Comparison of ENCODE assay signal across 21 cellular contexts in the genomic region with DNA sequence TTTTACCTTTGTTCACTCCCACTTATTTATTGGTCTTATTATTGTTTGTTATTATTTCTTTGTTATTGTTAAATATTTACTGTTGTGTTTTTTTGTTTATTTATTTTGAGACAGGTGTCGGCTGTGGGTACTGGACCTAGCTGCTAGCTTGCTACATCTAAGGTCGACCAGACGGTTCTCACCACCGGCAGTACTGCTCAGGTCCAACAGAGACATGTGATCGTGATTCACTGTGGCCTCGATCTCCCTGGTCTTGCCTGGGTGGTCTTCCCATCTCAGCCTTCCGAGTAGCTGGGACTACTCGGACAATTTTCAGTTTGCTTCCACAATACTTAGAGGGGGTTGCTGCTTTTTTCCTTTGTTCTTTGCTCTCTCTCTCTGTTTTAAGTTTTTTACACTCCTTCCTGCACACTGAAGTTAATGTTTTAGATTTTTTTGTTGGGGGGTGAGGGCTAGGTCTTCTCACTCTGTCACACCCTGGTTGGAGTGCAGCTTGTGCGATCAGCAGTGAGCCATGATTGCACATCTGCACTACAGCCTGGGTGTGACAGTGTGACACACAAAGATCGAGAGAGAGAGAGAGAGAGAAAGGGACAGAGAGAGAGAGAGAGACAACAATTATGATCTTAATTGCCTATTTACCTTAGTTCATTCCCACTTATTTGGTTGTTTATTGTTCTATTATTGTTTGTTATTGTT.
DNase-seq lines count a peak whose midpoint lies in the region; ATAC-seq and TF ChIP-seq lines count a peak whose summit lies in the region.
"Had no signal": no experiment of that assay in that cellular context is flagged by ENCODE, and none has a peak within 500 bp of the region (broad histone marks: within the 10 kb centered on the region; RNA-seq: fewer than 3 reads in every experiment).

No MANE protein-coding gene starts in this region.

- H3K27me3 ChIP-seq in CD8-positive, alpha-beta T cell (ENCODE audit: insufficient read depth, low read length) = no peaks in the 10 kb centered on the region
- H3K27me3 ChIP-seq in mononuclear cell (ENCODE audit: insufficient read depth, low read length) (no peaks in the 10 kb centered on the region), ascending aorta (no peaks in the 10 kb centered on the region)
- H3K27me3 ChIP-seq: breast epithelium, transverse colon had no signal

- no peaks in the 10 kb centered on the region for H4K20me1 ChIP-seq in OCI-LY7 (ENCODE audit: insufficient read depth, low read length)

- peaks cover 3% of the 10 kb centered on the region for H3K4me1 Mint-ChIP-seq in CD8-positive, alpha-beta T cell (ENCODE audit: low read depth)
- H3K4me1 Mint-ChIP-seq: GM23338 had no signal

- POLR2A ChIA-PET in CD8-positive, alpha-beta T cell (lab: Charles Lee) = no interaction called here
- POLR2A ChIA-PET in OCI-LY7 (lab: Charles Lee) = interaction anchor here (0.7 kb wide), 1 partner anchor 11 kb away, joined by 3 read pairs; no protein-coding TSS in a partner anchor

- peaks cover 65% of the 10 kb centered on the region for H3K36me3 Mint-ChIP-seq in CD8-positive, alpha-beta T cell

- TF ChIP-seq CTCF in CD8-positive, alpha-beta T cell (IDR thresholded peaks at IDR 0.05) = no peak
- TF ChIP-seq CTCF in OCI-LY7 (conservative IDR thresholded peaks at IDR 0.05; ENCODE audit: low read length) = no peak
- no peak for TF ChIP-seq CTCF in ascending aorta (IDR thresholded peaks at IDR 0.05)

- H3K79me2 ChIP-seq in OCI-LY7 (ENCODE audit: insufficient read depth, low read depth, low read length) = peaks cover 42% of the 10 kb centered on the region

- no peak overlapping the region for H3K4me3 Mint-ChIP-seq in CD8-positive, alpha-beta T cell
- H3K4me3 Mint-ChIP-seq: activated CD4-positive, alpha-beta T cell treated with anti-CD3 and anti-CD28 coated beads, Interleukin-2, amount 10 ng/mL, durations not matched to agents 24 days and 14 days; GM23338 had no signal

- no peak for DNase-seq in CD8-positive, alpha-beta T cell
- DNase-seq in Kasumi-1 (lab: John Stamatoyannopoulos, UW) = peak; percentile 40 to 49
- DNase-seq in OCI-LY7 (ENCODE audit: low spot score) = no peak
- no peak for DNase-seq in ascending aorta (ENCODE audit: low spot score in 2 of 2)
- DNase-seq in NCI-H2171 treated with DMSO at 0.1 percent for 48 hours (lab: John Stamatoyannopoulos, UW) = no peak
- DNase-seq: activated CD4-positive, alpha-beta T cell treated with anti-CD3 and anti-CD28 coated beads, Interleukin-2, amount 10 ng/mL, durations not matched to agents 24 days and 14 days; cortex of kidney; kidney; mammary epithelial cell; NCI-H1436; NCI-H510A; NK-92 treated with Interleukin-12 subunit alpha and Interleukin-12 subunit beta, amount 100 ng/mL, for 24 hours; stimulated activated CD4-positive, alpha-beta T cell treated with anti-CD3 and anti-CD28 coated beads, Interleukin-2, amount 100 ng/mL, for 24 hours; stimulated activated naive CD4-positive, alpha-beta T cell; T-helper 1 cell; transverse colon had no signal

- CTCF ChIA-PET in CD8-positive, alpha-beta T cell (lab: Charles Lee) = no interaction called here
- CTCF ChIA-PET in OCI-LY7 (lab: Charles Lee; ENCODE audit: unreplicated experiment) = no interaction called here

- no peaks in the 10 kb centered on the region for H3K27me3 Mint-ChIP-seq in CD8-positive, alpha-beta T cell (ENCODE audit: low read depth)
- H3K27me3 Mint-ChIP-seq: activated CD4-positive, alpha-beta T cell treated with anti-CD3 and anti-CD28 coated beads, Interleukin-2, amount 10 ng/mL, durations not matched to agents 24 days and 14 days had no signal

- no peak overlapping the region for H3K27ac ChIP-seq in CD8-positive, alpha-beta T cell (ENCODE audit: low read depth, low read length)
- peak overlapping the region; percentile 40 for H3K27ac ChIP-seq in OCI-LY7 (ENCODE audit: low read depth, low read length, poor library complexity, severe bottlenecking)
- H3K27ac ChIP-seq in ascending aorta = no peak overlapping the region
- H3K27ac ChIP-seq: breast epithelium, transverse colon had no signal

- intact Hi-C loops in CD8-positive, alpha-beta T cell (cut with DNase I, micrococcal nuclease) = no loop called here
- intact Hi-C loops in OCI-LY7 (cut with micrococcal nuclease; ENCODE audit: unreplicated experiment) = no loop called here
- intact Hi-C loops in ascending aorta (cut with DNase I) = no loop called here

- no peaks in the 10 kb centered on the region for H3K9me2 ChIP-seq in OCI-LY7 (ENCODE audit: insufficient read depth, low read length)

- H2AFZ ChIP-seq in OCI-LY7 (ENCODE audit: low read length) = no peak overlapping the region
- H2AFZ ChIP-seq: GM23338 had no signal

- H3K4me2 ChIP-seq in OCI-LY7 (ENCODE audit: low read length) = peak overlapping the region; percentile 54
- H3K4me2 ChIP-seq: GM23338 had no signal

- no peaks in the 10 kb centered on the region for H3K36me3 ChIP-seq in CD8-positive, alpha-beta T cell (ENCODE audit: insufficient read depth, low read length)
- H3K36me3 ChIP-seq in OCI-LY7 (ENCODE audit: insufficient read depth, low read length) (peaks cover 31% of the 10 kb centered on the region), ascending aorta (peaks cover 14 to 31% of the 10 kb centered on the region in 2 donors)
- H3K36me3 ChIP-seq: breast epithelium had no signal

- H3K27ac Mint-ChIP-seq in CD8-positive, alpha-beta T cell = peak overlapping the region; percentile 29
- H3K27ac Mint-ChIP-seq: activated CD4-positive, alpha-beta T cell treated with anti-CD3 and anti-CD28 coated beads, Interleukin-2, amount 10 ng/mL, durations not matched to agents 24 days and 14 days; GM23338 had no signal

- no peak for ATAC-seq in CD8-positive, alpha-beta T cell
- no peak for ATAC-seq in HG03139 (IDR thresholded peaks at IDR 0.05; ENCODE audit: unreplicated experiment)
- no peak for ATAC-seq in GM18873 (IDR thresholded peaks at IDR 0.05; ENCODE audit: low FRiP score, unreplicated experiment)
- ATAC-seq: GM23338 had no signal

- no peak overlapping the region for H3K4me3 ChIP-seq in CD8-positive, alpha-beta T cell (ENCODE audit: low read depth, low read length)
- H3K4me3 ChIP-seq in OCI-LY7 (ENCODE audit: low read depth, low read length, poor library complexity, severe bottlenecking) (peak overlapping the region; percentile 18), mononuclear cell (ENCODE audit: low read length) (peak overlapping the region; percentile 22), ascending aorta (no peak overlapping the region)
- H3K4me3 ChIP-seq: breast epithelium, GM23338, transverse colon had no signal

- no peaks in the 10 kb centered on the region for H3K9me3 ChIP-seq in CD8-positive, alpha-beta T cell (ENCODE audit: low read length)
- peaks cover 9% of the 10 kb centered on the region; the same call in 1 of the 2 replicates for H3K9me3 ChIP-seq in OCI-LY7 (ENCODE audit: low read length)
- H3K9me3 ChIP-seq in mononuclear cell (ENCODE audit: low read depth, low read length) = no peaks in the 10 kb centered on the region
- H3K9me3 ChIP-seq in ascending aorta = peaks cover 10 to 89% of the 10 kb centered on the region in 2 donors
- H3K9me3 ChIP-seq: breast epithelium had no signal

- no TSS peak for BruUV-seq in OCI-LY7 (replicated peaks; lab: Mats Ljungman, UMichigan)

- peaks cover 24% of the 10 kb centered on the region for H3K9me3 Mint-ChIP-seq in CD8-positive, alpha-beta T cell

- no peaks in the 10 kb centered on the region for H3K4me1 ChIP-seq in CD8-positive, alpha-beta T cell (ENCODE audit: insufficient read depth, low read length)
- peaks cover 13% of the 10 kb centered on the region for H3K4me1 ChIP-seq in OCI-LY7 (ENCODE audit: insufficient read depth, low read length, poor library complexity, severe bottlenecking)
- H3K4me1 ChIP-seq in mononuclear cell (ENCODE audit: insufficient read depth, low read length) = peaks cover 25% of the 10 kb centered on the region
- H3K4me1 ChIP-seq in ascending aorta = no peaks in the 10 kb centered on the region
- H3K4me1 ChIP-seq: breast epithelium, transverse colon had no signal

Comparison
In these comparisons a context has a peak if more than half of its experiments do, and no peak if none do; other contexts are left out.
1. DNase-seq: peak in Kasumi-1 (2 of 2); none in CD8-positive, alpha-beta T cell (0 of 7), OCI-LY7 (single experiment), ascending aorta (0 of 2) and NCI-H2171 treated with DMSO at 0.1 percent for 48 hours (single experiment).
2. H3K4me3 ChIP-seq: peak in OCI-LY7 (single experiment) and mononuclear cell (single experiment); none in CD8-positive, alpha-beta T cell (single experiment) and ascending aorta (0 of 2).